Comparison of ENCODE assay signal across 8 cellular contexts in the genomic region with DNA sequence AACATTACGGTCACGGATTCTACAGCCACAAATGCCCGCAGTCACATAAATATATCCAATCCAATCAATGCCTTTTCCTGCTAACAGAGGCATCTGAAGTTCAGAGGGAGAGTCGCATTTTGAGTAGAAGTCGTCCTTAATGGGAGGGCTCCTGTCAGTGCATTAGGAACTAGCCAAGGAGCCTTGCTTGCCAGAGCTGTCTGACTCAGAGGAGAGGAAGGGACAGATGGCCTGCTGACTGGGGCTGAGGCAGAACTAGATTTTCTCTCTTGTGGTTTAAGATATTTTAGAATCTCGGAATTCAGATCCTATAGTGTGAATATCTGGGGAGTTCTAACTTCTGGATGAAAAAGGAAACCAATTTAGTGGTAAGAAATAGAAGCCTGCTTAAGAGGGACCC. TPM values are rescaled to one million over a fixed set of nuclear protein-coding genes. Genes with fewer than 3 reads are reported as not detected.
A peak's percentile ranks its signal among the peaks of the same experiment; 100 is the strongest.
DNase-seq lines count a peak whose midpoint lies in the region; ATAC-seq and TF ChIP-seq lines count a peak whose summit lies in the region.

No MANE protein-coding gene starts in this region.

- H3K4me1 ChIP-seq in left ventricle myocardium inferior: peaks cover 32% of the 10 kb centered on the region
- H3K4me1 ChIP-seq in stomach smooth muscle (ENCODE audit: control insufficient read depth, insufficient read depth, low read length): peaks cover 5% of the 10 kb centered on the region

- no peaks in the 10 kb centered on the region for H3K9me3 ChIP-seq in left ventricle myocardium inferior (replicated peaks)
- H3K9me3 ChIP-seq in stomach smooth muscle (ENCODE audit: control insufficient read depth in 2 of 2, low read length in 2 of 2): no peaks in the 10 kb centered on the region

- intact Hi-C loops in left ventricle myocardium inferior (cut with micrococcal nuclease): no loop called here

- H3K4me3 ChIP-seq in left ventricle myocardium inferior (no peak overlapping the region), stomach smooth muscle (ENCODE audit: low read length in 2 of 2) (no peak overlapping the region)

- peak; percentile 69 for DNase-seq in GM04504 (ENCODE audit: low read depth)
- peak; percentile 50 for DNase-seq in amniotic stem cell (lab: John Stamatoyannopoulos, UW)
- no peak for DNase-seq in left ventricle myocardium inferior
- DNase-seq in DMS153 treated with DMSO at 0.1 percent for 48 hours (lab: John Stamatoyannopoulos, UW; ENCODE audit: unreplicated experiment): no peak
- DNase-seq in GOT3 (lab: John Stamatoyannopoulos, UW): no peak
- DNase-seq in NCI-H526 treated with DMSO at 0.1 percent for 48 hours (lab: John Stamatoyannopoulos, UW): no peak

- no peak for TF ChIP-seq CTCF in left ventricle myocardium inferior (IDR thresholded peaks at IDR 0.05; ENCODE audit: borderline replicate concordance)

- H3K36me3 ChIP-seq in left ventricle myocardium inferior (peaks cover 48% of the 10 kb centered on the region), stomach smooth muscle (ENCODE audit: control insufficient read depth in 2 of 2, insufficient read depth in 2 of 2, low read length in 2 of 2) (peaks cover 11 to 18% of the 10 kb centered on the region in 2 donors)

- H3K27me3 ChIP-seq in left ventricle myocardium inferior (ENCODE audit: low read depth) (no peaks in the 10 kb centered on the region), stomach smooth muscle (ENCODE audit: control insufficient read depth in 1 of 2, insufficient read depth in 2 of 2, low read length in 2 of 2) (no peaks in the 10 kb centered on the region)

- no peak overlapping the region for H3K9ac ChIP-seq in stomach smooth muscle (ENCODE audit: low read length in 2 of 2)

- no peak for ATAC-seq in HG03108 (IDR thresholded peaks at IDR 0.05; ENCODE audit: unreplicated experiment)

- H3K27ac ChIP-seq in left ventricle myocardium inferior (replicated peaks): peak overlapping the region; percentile 51
- H3K27ac ChIP-seq in stomach smooth muscle (ENCODE audit: low read length): peak overlapping the region; percentile 49

RNA-seq across cellular contexts. Expression of gene XKR8, which starts 10.6 kb away (rescaled TPM):
- 4.8 TPM for total RNA-seq in left ventricle myocardium inferior

RNA-seq across cellular contexts. Expression of gene SMPDL3B, which starts 35.6 kb away (rescaled TPM):
- total RNA-seq in left ventricle myocardium inferior: not detected

RNA-seq across cellular contexts. Expression of gene RPA2, which starts 56.0 kb away (rescaled TPM):
- 21.2 TPM for total RNA-seq in left ventricle myocardium inferior

Comparison
In these comparisons a context has a peak if more than half of its experiments do, and no peak if none do; other contexts are left out.
1. DNase-seq: peak in GM04504 (single experiment) and amniotic stem cell (single experiment); none in left ventricle myocardium inferior (single experiment), DMS153 treated with DMSO at 0.1 percent for 48 hours (single experiment), GOT3 (single experiment) and NCI-H526 treated with DMSO at 0.1 percent for 48 hours (single experiment).